In the genomic region with DNA sequence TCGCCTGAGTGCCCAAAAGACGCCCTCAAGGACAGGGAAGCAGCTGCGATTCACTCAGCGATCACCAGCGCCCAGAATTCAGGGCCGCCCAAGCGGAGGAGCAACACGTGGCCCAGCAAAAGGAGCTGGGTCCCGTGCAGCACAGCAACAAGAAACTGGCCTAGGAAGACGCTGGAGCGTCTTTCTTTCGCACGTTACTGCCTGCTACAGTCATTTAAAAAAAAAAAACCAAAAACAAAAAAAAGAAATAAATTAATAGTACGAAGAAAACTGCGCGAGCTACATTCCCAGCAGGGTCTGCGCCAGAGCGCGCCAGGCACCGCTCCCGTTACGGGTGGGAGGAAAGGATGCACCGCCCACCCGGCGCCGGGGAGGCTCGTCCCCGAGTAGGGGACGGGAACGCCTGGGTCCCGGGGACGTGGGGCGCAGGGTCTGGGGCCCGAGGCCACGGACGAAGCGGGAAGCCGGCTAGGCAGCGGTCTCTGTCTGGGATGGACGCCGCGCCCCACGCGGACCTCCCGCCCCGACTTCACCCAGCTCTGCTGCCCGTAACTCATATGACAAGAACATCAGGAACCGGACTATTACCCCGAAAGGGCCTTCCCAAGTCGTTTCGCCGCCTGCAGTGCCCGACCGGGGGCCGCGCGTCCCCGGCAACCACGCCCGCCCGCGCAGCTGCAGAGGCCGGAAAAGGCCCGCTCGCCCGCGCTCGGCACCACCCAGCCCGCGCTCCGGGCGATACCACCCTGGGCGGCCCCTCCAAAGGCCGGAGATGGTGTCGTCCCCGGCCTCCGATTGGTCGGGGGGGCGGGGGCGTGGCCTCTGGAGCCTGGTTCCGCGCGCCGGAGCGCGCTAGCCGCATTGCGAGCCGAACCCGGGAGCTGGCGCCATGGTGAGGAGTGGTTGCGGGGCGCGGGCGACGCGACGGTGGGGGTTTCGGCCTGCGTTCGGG, we compare ENCODE assay signal across 1 cellular context.
A peak's percentile ranks its signal among the peaks of the same experiment; 100 is the strongest.
TF ChIP-seq lines count a peak whose summit lies in the region.

A gene with protein sequence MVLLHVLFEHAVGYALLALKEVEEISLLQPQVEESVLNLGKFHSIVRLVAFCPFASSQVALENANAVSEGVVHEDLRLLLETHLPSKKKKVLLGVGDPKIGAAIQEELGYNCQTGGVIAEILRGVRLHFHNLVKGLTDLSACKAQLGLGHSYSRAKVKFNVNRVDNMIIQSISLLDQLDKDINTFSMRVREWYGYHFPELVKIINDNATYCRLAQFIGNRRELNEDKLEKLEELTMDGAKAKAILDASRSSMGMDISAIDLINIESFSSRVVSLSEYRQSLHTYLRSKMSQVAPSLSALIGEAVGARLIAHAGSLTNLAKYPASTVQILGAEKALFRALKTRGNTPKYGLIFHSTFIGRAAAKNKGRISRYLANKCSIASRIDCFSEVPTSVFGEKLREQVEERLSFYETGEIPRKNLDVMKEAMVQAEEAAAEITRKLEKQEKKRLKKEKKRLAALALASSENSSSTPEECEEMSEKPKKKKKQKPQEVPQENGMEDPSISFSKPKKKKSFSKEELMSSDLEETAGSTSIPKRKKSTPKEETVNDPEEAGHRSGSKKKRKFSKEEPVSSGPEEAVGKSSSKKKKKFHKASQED (plus strand): TSS at position 861 of the 952 bp plus-strand sequence. CDS start 29 bp downstream, at position 890.

TF ChIP-seq in HepG2, 621 proteins besides CTCF, POLR2A, EP300 and RAD21 (continued from another document and continues in another):
- TF ChIP-seq BRF2 (CRISPR knock-in tag; IDR thresholded peaks at IDR 0.05) = peak; percentile 62
- 0 out of 2 replicates have a peak, but pooled peaks have one; percentile 21 for TF ChIP-seq ZKSCAN8 (CRISPR knock-in tag; IDR thresholded peaks at IDR 0.05; ENCODE audit: borderline replicate concordance)
- peak; percentile 26; the same call in 1 of the 2 replicates for TF ChIP-seq ZNF510 (CRISPR knock-in tag; IDR thresholded peaks at IDR 0.05; ENCODE audit: low read depth)
- peak; percentile 88; the same call in 1 of the 2 replicates for TF ChIP-seq NKX3-1 (CRISPR knock-in tag; IDR thresholded peaks at IDR 0.05)
- no peak; the same call in none of the 2 replicates for TF ChIP-seq ZNF512 (CRISPR knock-in tag; IDR thresholded peaks at IDR 0.05)
- TF ChIP-seq, protein P1, sequence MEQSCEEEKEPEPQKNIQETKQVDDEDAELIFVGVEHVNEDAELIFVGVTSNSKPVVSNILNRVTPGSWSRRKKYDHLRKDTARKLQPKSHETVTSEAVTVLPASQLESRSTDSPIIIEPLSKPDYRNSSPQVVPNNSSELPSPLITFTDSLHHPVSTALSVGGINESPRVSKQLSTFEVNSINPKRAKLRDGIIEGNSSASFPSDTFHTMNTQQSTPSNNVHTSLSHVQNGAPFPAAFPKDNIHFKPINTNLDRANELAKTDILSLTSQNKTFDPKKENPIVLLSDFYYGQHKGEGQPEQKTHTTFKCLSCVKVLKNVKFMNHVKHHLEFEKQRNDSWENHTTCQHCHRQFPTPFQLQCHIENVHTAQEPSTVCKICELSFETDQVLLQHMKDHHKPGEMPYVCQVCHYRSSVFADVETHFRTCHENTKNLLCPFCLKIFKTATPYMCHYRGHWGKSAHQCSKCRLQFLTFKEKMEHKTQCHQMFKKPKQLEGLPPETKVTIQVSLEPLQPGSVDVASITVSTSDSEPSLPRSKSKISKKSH (CRISPR knock-in tag; IDR thresholded peaks at IDR 0.05; ENCODE audit: borderline replicate concordance) = peak; percentile 67; the same call in 1 of the 2 replicates
- TF ChIP-seq TAF1 (CRISPR knock-in tag; IDR thresholded peaks at IDR 0.05) = peak; percentile 99
- TF ChIP-seq TARDBP (CRISPR knock-in tag; IDR thresholded peaks at IDR 0.05) = peak; percentile 77; the same call in 1 of the 2 replicates
- no peak for TF ChIP-seq EHMT2 (IDR thresholded peaks at IDR 0.05; ENCODE audit: borderline replicate concordance, low read depth, low read length)
- TF ChIP-seq IRF2 (CRISPR knock-in tag; IDR thresholded peaks at IDR 0.05) = peak; percentile 82
- TF ChIP-seq ZNF225 (CRISPR knock-in tag; IDR thresholded peaks at IDR 0.05) = peak; percentile 85; the same call in 1 of the 2 replicates
- no peak for TF ChIP-seq STAT5B (CRISPR knock-in tag; IDR thresholded peaks at IDR 0.05)
- TF ChIP-seq, protein P2, sequence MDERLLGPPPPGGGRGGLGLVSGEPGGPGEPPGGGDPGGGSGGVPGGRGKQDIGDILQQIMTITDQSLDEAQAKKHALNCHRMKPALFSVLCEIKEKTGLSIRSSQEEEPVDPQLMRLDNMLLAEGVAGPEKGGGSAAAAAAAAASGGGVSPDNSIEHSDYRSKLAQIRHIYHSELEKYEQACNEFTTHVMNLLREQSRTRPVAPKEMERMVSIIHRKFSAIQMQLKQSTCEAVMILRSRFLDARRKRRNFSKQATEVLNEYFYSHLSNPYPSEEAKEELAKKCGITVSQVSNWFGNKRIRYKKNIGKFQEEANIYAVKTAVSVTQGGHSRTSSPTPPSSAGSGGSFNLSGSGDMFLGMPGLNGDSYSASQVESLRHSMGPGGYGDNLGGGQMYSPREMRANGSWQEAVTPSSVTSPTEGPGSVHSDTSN (CRISPR knock-in tag; IDR thresholded peaks at IDR 0.05) = no peak
- TF ChIP-seq ZNF232 (CRISPR knock-in tag; IDR thresholded peaks at IDR 0.05; ENCODE audit: borderline replicate concordance) = peak; percentile 57; the same call in 1 of the 2 replicates
- TF ChIP-seq FOXP1 (IDR thresholded peaks at IDR 0.05) = no peak
- TF ChIP-seq FOXP1 (CRISPR knock-in tag; IDR thresholded peaks at IDR 0.05) = no peak
- TF ChIP-seq SMARCE1 (IDR thresholded peaks at IDR 0.05; ENCODE audit: borderline replicate concordance) = no peak
- TF ChIP-seq SP140L (CRISPR knock-in tag; IDR thresholded peaks at IDR 0.05; ENCODE audit: borderline replicate concordance) = peak; percentile 73; the same call in 1 of the 2 replicates
- peak; percentile 83 for TF ChIP-seq MXD4 (CRISPR knock-in tag; IDR thresholded peaks at IDR 0.05)
- peak; percentile 67; the same call in 1 of the 2 replicates for TF ChIP-seq BRCA1 (CRISPR knock-in tag; IDR thresholded peaks at IDR 0.05)
- no peak for TF ChIP-seq SETDB1 (CRISPR knock-in tag; IDR thresholded peaks at IDR 0.05; ENCODE audit: borderline replicate concordance)
- no peak for TF ChIP-seq SMARCC2 (IDR thresholded peaks at IDR 0.05)
- TF ChIP-seq KLF15 (CRISPR knock-in tag; IDR thresholded peaks at IDR 0.05; ENCODE audit: borderline replicate concordance) = peak; percentile 96; the same call in 1 of the 2 replicates
- TF ChIP-seq TGIF2 (CRISPR knock-in tag; IDR thresholded peaks at IDR 0.05) = no peak; the same call in 1 of the 2 replicates
- no peak; the same call in 1 of the 2 replicates for TF ChIP-seq AHR (CRISPR knock-in tag; IDR thresholded peaks at IDR 0.05)
- 0 out of 2 replicates have a peak, but pooled peaks have one; percentile 18 for TF ChIP-seq ZNF570 (CRISPR knock-in tag; IDR thresholded peaks at IDR 0.05; ENCODE audit: borderline replicate concordance)
- TF ChIP-seq, protein P3, sequence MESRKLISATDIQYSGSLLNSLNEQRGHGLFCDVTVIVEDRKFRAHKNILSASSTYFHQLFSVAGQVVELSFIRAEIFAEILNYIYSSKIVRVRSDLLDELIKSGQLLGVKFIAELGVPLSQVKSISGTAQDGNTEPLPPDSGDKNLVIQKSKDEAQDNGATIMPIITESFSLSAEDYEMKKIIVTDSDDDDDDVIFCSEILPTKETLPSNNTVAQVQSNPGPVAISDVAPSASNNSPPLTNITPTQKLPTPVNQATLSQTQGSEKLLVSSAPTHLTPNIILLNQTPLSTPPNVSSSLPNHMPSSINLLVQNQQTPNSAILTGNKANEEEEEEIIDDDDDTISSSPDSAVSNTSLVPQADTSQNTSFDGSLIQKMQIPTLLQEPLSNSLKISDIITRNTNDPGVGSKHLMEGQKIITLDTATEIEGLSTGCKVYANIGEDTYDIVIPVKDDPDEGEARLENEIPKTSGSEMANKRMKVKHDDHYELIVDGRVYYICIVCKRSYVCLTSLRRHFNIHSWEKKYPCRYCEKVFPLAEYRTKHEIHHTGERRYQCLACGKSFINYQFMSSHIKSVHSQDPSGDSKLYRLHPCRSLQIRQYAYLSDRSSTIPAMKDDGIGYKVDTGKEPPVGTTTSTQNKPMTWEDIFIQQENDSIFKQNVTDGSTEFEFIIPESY (CRISPR knock-in tag; IDR thresholded peaks at IDR 0.05) = no peak; the same call in 1 of the 2 replicates
- TF ChIP-seq, protein P4, sequence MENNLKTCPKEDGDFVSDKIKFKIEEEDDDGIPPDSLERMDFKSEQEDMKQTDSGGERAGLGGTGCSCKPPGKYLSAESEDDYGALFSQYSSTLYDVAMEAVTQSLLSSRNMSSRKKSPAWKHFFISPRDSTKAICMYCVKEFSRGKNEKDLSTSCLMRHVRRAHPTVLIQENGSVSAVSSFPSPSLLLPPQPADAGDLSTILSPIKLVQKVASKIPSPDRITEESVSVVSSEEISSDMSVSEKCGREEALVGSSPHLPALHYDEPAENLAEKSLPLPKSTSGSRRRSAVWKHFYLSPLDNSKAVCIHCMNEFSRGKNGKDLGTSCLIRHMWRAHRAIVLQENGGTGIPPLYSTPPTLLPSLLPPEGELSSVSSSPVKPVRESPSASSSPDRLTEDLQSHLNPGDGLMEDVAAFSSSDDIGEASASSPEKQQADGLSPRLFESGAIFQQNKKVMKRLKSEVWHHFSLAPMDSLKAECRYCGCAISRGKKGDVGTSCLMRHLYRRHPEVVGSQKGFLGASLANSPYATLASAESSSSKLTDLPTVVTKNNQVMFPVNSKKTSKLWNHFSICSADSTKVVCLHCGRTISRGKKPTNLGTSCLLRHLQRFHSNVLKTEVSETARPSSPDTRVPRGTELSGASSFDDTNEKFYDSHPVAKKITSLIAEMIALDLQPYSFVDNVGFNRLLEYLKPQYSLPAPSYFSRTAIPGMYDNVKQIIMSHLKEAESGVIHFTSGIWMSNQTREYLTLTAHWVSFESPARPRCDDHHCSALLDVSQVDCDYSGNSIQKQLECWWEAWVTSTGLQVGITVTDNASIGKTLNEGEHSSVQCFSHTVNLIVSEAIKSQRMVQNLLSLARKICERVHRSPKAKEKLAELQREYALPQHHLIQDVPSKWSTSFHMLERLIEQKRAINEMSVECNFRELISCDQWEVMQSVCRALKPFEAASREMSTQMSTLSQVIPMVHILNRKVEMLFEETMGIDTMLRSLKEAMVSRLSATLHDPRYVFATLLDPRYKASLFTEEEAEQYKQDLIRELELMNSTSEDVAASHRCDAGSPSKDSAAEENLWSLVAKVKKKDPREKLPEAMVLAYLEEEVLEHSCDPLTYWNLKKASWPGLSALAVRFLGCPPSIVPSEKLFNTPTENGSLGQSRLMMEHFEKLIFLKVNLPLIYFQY (CRISPR knock-in tag; IDR thresholded peaks at IDR 0.05; ENCODE audit: borderline replicate concordance) = peak; percentile 62
- TF ChIP-seq ZNF7 (CRISPR knock-in tag; IDR thresholded peaks at IDR 0.05) = no peak
- TF ChIP-seq, protein P5, sequence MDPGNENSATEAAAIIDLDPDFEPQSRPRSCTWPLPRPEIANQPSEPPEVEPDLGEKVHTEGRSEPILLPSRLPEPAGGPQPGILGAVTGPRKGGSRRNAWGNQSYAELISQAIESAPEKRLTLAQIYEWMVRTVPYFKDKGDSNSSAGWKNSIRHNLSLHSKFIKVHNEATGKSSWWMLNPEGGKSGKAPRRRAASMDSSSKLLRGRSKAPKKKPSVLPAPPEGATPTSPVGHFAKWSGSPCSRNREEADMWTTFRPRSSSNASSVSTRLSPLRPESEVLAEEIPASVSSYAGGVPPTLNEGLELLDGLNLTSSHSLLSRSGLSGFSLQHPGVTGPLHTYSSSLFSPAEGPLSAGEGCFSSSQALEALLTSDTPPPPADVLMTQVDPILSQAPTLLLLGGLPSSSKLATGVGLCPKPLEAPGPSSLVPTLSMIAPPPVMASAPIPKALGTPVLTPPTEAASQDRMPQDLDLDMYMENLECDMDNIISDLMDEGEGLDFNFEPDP (CRISPR knock-in tag; conservative IDR thresholded peaks at IDR 0.05) = no peak
- peak; percentile 98 for TF ChIP-seq ARHGAP35 (CRISPR knock-in tag; IDR thresholded peaks at IDR 0.05; ENCODE audit: borderline replicate concordance)
- peak; percentile 99; the same call in 1 of the 2 replicates for TF ChIP-seq SAFB2 (CRISPR knock-in tag; IDR thresholded peaks at IDR 0.05; ENCODE audit: borderline replicate concordance, low read depth)
- peak; percentile 88 for TF ChIP-seq ZNF749 (CRISPR knock-in tag; IDR thresholded peaks at IDR 0.05; ENCODE audit: borderline replicate concordance)
- no peak for TF ChIP-seq CENPX (CRISPR knock-in tag; IDR thresholded peaks at IDR 0.05)
- peak; percentile 63; the same call in 1 of the 2 replicates for TF ChIP-seq GZF1 (CRISPR knock-in tag; IDR thresholded peaks at IDR 0.05)
- no peak for TF ChIP-seq ZBTB46 (CRISPR knock-in tag; IDR thresholded peaks at IDR 0.05; ENCODE audit: borderline replicate concordance)
- TF ChIP-seq MAFK (conservative IDR thresholded peaks at IDR 0.05 in 1 of 2, IDR thresholded peaks at IDR 0.05 in 1 of 2; ENCODE audit: low read length in 2 of 2) = no peak
